In genomic region chr2:207082619-207083018, GRCh38 we compare ENCODE assay signal across 25 cellular contexts.
DNase-seq lines count a peak whose midpoint lies in the region; ATAC-seq and TF ChIP-seq lines count a peak whose summit lies in the region.
"Had no signal": no experiment of that assay in that cellular context is flagged by ENCODE, and none has a peak within 500 bp of the region (broad histone marks: within the 10 kb centered on the region; RNA-seq: fewer than 3 reads in every experiment).

No MANE protein-coding gene starts in this region.

- H3K27ac Mint-ChIP-seq in T-helper 17 cell (peak overlapping the region; percentile 24), progenitor cell of endocrine pancreas (peak overlapping the region; percentile 13)
- H3K27ac Mint-ChIP-seq: activated T-cell treated with anti-CD3 and anti-CD28 coated beads, Interleukin-2, amount 50 U/mL, for 24 hours; neural progenitor cell; T-helper 1 cell treated with Interleukin-12 subunit alpha and Interleukin-12 subunit beta and Interleukin-4 antibody, amounts not matched to agents 30 μg/mL and 1 μg/mL, for 36 hours had no signal

- ATAC-seq in T-helper 17 cell (no peak), GM18498 (IDR thresholded peaks at IDR 0.05; ENCODE audit: unreplicated experiment) (no peak)
- ATAC-seq: left ventricle myocardium superior had no signal

- H3K4me1 Mint-ChIP-seq in T-helper 17 cell (peaks cover 5% of the 10 kb centered on the region), progenitor cell of endocrine pancreas (ENCODE audit: low read depth) (peaks cover 21% of the 10 kb centered on the region)

- H3K9me3 ChIP-seq in T-helper 17 cell (ENCODE audit: control insufficient read depth, low read length, poor library complexity, severe bottlenecking), result no peaks in the 10 kb centered on the region
- H3K9me3 ChIP-seq in esophagus muscularis mucosa, result no peaks in the 10 kb centered on the region
- H3K9me3 ChIP-seq: BLaER1 had no signal

- H3K9me3 Mint-ChIP-seq in progenitor cell of endocrine pancreas (ENCODE audit: low read depth), result no peaks in the 10 kb centered on the region
- H3K9me3 Mint-ChIP-seq: activated T-cell treated with anti-CD3 and anti-CD28 coated beads, Interleukin-2, amount 50 U/mL, for 24 hours; neural progenitor cell; T-helper 1 cell treated with Interleukin-12 subunit alpha and Interleukin-12 subunit beta and Interleukin-4 antibody, amounts not matched to agents 30 μg/mL and 1 μg/mL, for 36 hours had no signal

- TF ChIP-seq POLR2A in esophagus muscularis mucosa (IDR thresholded peaks at IDR 0.05; ENCODE audit: low read depth), result no peak

- H3K36me3 Mint-ChIP-seq in T-helper 17 cell (ENCODE audit: low read depth) (peaks cover 8% of the 10 kb centered on the region), progenitor cell of endocrine pancreas (ENCODE audit: insufficient read depth) (peaks cover 32% of the 10 kb centered on the region)

- H3K27ac ChIP-seq in esophagus muscularis mucosa (replicated peaks in 1 of 4), result peak overlapping the region in 3 of 4 donors; percentile 8 to 55 (median 49)
- H3K27ac ChIP-seq: BLaER1, neural progenitor cell had no signal

- DNase-seq in DMS53 treated with DMSO at 0.1 percent for 48 hours (lab: John Stamatoyannopoulos, UW; ENCODE audit: unreplicated experiment) (peak; percentile 19), T-helper 17 cell (no peak), esophagus muscularis mucosa (ENCODE audit: extremely low spot score) (no peak), progenitor cell of endocrine pancreas (ENCODE audit: low spot score, unreplicated experiment) (no peak), OCI-M1 (lab: John Stamatoyannopoulos, UW) (no peak), EL (no peak)
- no peak for DNase-seq in activated T-cell treated with anti-CD3 and anti-CD28 coated beads, Interleukin-2, amount 50 U/mL, for 48 hours
- DNase-seq: ACHN; activated CD4-positive, alpha-beta T cell treated with anti-CD3 and anti-CD28 coated beads for 4 hours; activated CD8-positive, alpha-beta memory T cell treated with anti-CD3 and anti-CD28 coated beads for 24 hours; activated naive CD4-positive, alpha-beta T cell; activated T-cell treated with anti-CD3 and anti-CD28 coated beads, Interleukin-2, amount 50 U/mL, for 24 hours; amygdala; COR-L47; DND-41; GOT3; Karpas-422; left ventricle myocardium superior; NCI-H1694; NCI-H2171; NCI-H526 had no signal

- H3K27me3 ChIP-seq in esophagus muscularis mucosa, result no peaks in the 10 kb centered on the region
- H3K27me3 ChIP-seq: BLaER1, neural progenitor cell had no signal

- H3K4me3 Mint-ChIP-seq in T-helper 17 cell, result no peak overlapping the region
- no peak overlapping the region for H3K4me3 Mint-ChIP-seq in progenitor cell of endocrine pancreas (ENCODE audit: low read depth)
- H3K4me3 Mint-ChIP-seq: activated T-cell treated with anti-CD3 and anti-CD28 coated beads, Interleukin-2, amount 50 U/mL, for 24 hours; neural progenitor cell; T-helper 1 cell treated with Interleukin-12 subunit alpha and Interleukin-12 subunit beta and Interleukin-4 antibody, amounts not matched to agents 30 μg/mL and 1 μg/mL, for 36 hours had no signal

- intact Hi-C loops in esophagus muscularis mucosa (cut with DNase I), result no loop called here

- 89% methylated on average over 3 of the region's 4 CpGs for WGBS in esophagus muscularis mucosa

- H3K4me3 ChIP-seq in esophagus muscularis mucosa, result no peak overlapping the region
- H3K4me3 ChIP-seq: BLaER1, neural progenitor cell had no signal

- H3K27me3 Mint-ChIP-seq in T-helper 17 cell (no peaks in the 10 kb centered on the region), progenitor cell of endocrine pancreas (no peaks in the 10 kb centered on the region)
- H3K27me3 Mint-ChIP-seq: activated T-cell treated with anti-CD3 and anti-CD28 coated beads, Interleukin-2, amount 50 U/mL, for 24 hours had no signal

- H3K4me1 ChIP-seq in esophagus muscularis mucosa, result peaks cover 32 to 42% (median 34%) of the 10 kb centered on the region in 4 donors
- H3K4me1 ChIP-seq: BLaER1 had no signal

- TF ChIP-seq CTCF in esophagus muscularis mucosa (IDR thresholded peaks at IDR 0.05) (no peak), progenitor cell of endocrine pancreas (IDR thresholded peaks at IDR 0.05; ENCODE audit: unreplicated experiment) (no peak)

- peaks cover 40 to 87% (median 63%) of the 10 kb centered on the region in 4 donors for H3K36me3 ChIP-seq in esophagus muscularis mucosa
- H3K36me3 ChIP-seq: BLaER1, neural progenitor cell had no signal

- TF ChIP-seq EP300 in esophagus muscularis mucosa (IDR thresholded peaks at IDR 0.05), result no peak
